In genomic region chr18:63198098-63198760, GRCh38 we compare ENCODE assay signal across 21 cellular contexts.
DNase-seq lines count a peak whose midpoint lies in the region; ATAC-seq, FAIRE-seq and TF ChIP-seq lines count a peak whose summit lies in the region.
"Had no signal": no experiment of that assay in that cellular context is flagged by ENCODE, and none has a peak within 500 bp of the region (broad histone marks: within the 10 kb centered on the region; RNA-seq: fewer than 3 reads in every experiment).

No MANE protein-coding gene starts in this region.

- H3K9ac ChIP-seq in astrocyte (ENCODE audit: low read length): peak overlapping the region; percentile 8

- POLR2A ChIA-PET in activated CD4-positive, alpha-beta memory T cell treated with anti-CD3 and anti-CD28 coated beads for 36 hours (lab: Charles Lee): interaction anchor here (1.3 to 3.6 kb wide), 6 partner anchors 11 to 120 kb away, joined by 3 to 28 read pairs (median 10); partner anchors contain the start of gene BCL2

- H3K36me3 ChIP-seq in CD4-positive, CD25-positive, alpha-beta regulatory T cell (ENCODE audit: control insufficient read depth, insufficient read depth, low read length): peaks cover 2% of the 10 kb centered on the region
- H3K36me3 ChIP-seq in astrocyte (ENCODE audit: insufficient read depth, low read length) (no peaks in the 10 kb centered on the region), small intestine (ENCODE audit: control insufficient read depth in 2 of 2, insufficient read depth in 2 of 2, low read length in 2 of 2) (no peaks in the 10 kb centered on the region)
- H3K36me3 ChIP-seq: lower lobe of right lung, SJSA1 had no signal

- no peaks in the 10 kb centered on the region for H3K27me3 ChIP-seq in CD4-positive, CD25-positive, alpha-beta regulatory T cell (ENCODE audit: control insufficient read depth, insufficient read depth, low read length)
- H3K27me3 ChIP-seq in astrocyte (ENCODE audit: insufficient read depth, low read length): no peaks in the 10 kb centered on the region
- H3K27me3 ChIP-seq in small intestine (ENCODE audit: control insufficient read depth in 2 of 2, insufficient read depth in 2 of 2, low read length in 2 of 2): no peaks in the 10 kb centered on the region
- H3K27me3 ChIP-seq: SJSA1 had no signal

- peaks cover 5% of the 10 kb centered on the region for H3K36me3 Mint-ChIP-seq in CD4-positive, CD25-positive, alpha-beta regulatory T cell
- H3K36me3 Mint-ChIP-seq in astrocyte (ENCODE audit: low read depth, unreplicated experiment) (no peaks in the 10 kb centered on the region), Calu3 (ENCODE audit: insufficient read depth, unreplicated experiment) (no peaks in the 10 kb centered on the region)
- H3K36me3 Mint-ChIP-seq in activated CD4-positive, alpha-beta memory T cell treated with anti-CD3 and anti-CD28 coated beads for 36 hours: no peaks in the 10 kb centered on the region

- H3K27ac Mint-ChIP-seq in CD4-positive, CD25-positive, alpha-beta regulatory T cell: no peak overlapping the region
- H3K27ac Mint-ChIP-seq in astrocyte (ENCODE audit: unreplicated experiment): no peak overlapping the region
- H3K27ac Mint-ChIP-seq in Calu3 (ENCODE audit: unreplicated experiment): no peak overlapping the region
- H3K27ac Mint-ChIP-seq in activated CD4-positive, alpha-beta memory T cell treated with anti-CD3 and anti-CD28 coated beads for 36 hours: no peak overlapping the region
- H3K27ac Mint-ChIP-seq: activated CD8-positive, alpha-beta T cell treated with anti-CD3 and anti-CD28 coated beads, Interleukin-2, amount 10 ng/mL, durations not matched to agents 7 days and 5 days had no signal

- intact Hi-C loops in Calu3 (cut with micrococcal nuclease; ENCODE audit: unreplicated experiment): no loop called here
- intact Hi-C loops in activated CD4-positive, alpha-beta memory T cell treated with anti-CD3 and anti-CD28 coated beads for 36 hours (cut with micrococcal nuclease): no loop called here

- H3K4me1 ChIP-seq in CD4-positive, CD25-positive, alpha-beta regulatory T cell (ENCODE audit: control insufficient read depth, insufficient read depth, low read length, poor library complexity, severe bottlenecking): peaks cover 52% of the 10 kb centered on the region
- H3K4me1 ChIP-seq in astrocyte (ENCODE audit: insufficient read depth, low read length) (no peaks in the 10 kb centered on the region), small intestine (ENCODE audit: control insufficient read depth in 2 of 2, insufficient read depth in 1 of 2, low read depth in 1 of 2, low read length in 1 of 2) (peaks cover 4% of the 10 kb centered on the region in 2 donors)

- no peak for ATAC-seq in CD4-positive, CD25-positive, alpha-beta regulatory T cell (ENCODE audit: low read depth in 2 of 2)

- H3K27me3 Mint-ChIP-seq in CD4-positive, CD25-positive, alpha-beta regulatory T cell: no peaks in the 10 kb centered on the region
- no peaks in the 10 kb centered on the region for H3K27me3 Mint-ChIP-seq in astrocyte (ENCODE audit: low read depth, unreplicated experiment)
- H3K27me3 Mint-ChIP-seq in Calu3 (ENCODE audit: unreplicated experiment): no peaks in the 10 kb centered on the region
- H3K27me3 Mint-ChIP-seq in activated CD4-positive, alpha-beta memory T cell treated with anti-CD3 and anti-CD28 coated beads for 36 hours: no peaks in the 10 kb centered on the region

- FAIRE-seq in GM19239 (lab: Jason Lieb, UNC): peak; percentile 86
- peak; percentile 23 for FAIRE-seq in astrocyte (lab: Jason Lieb, UNC)
- FAIRE-seq in small intestine (lab: Jason Lieb, UNC): no peak
- FAIRE-seq: TTC549 had no signal

- peaks cover 12 to 36% (median 20%) of the 10 kb centered on the region in 4 donors for H3K4me1 Mint-ChIP-seq in CD4-positive, CD25-positive, alpha-beta regulatory T cell
- H3K4me1 Mint-ChIP-seq in astrocyte (ENCODE audit: low read depth, unreplicated experiment) (no peaks in the 10 kb centered on the region), Calu3 (ENCODE audit: low read depth, unreplicated experiment) (no peaks in the 10 kb centered on the region)
- peaks cover 31% of the 10 kb centered on the region for H3K4me1 Mint-ChIP-seq in activated CD4-positive, alpha-beta memory T cell treated with anti-CD3 and anti-CD28 coated beads for 36 hours (ENCODE audit: low read depth)

- no peak overlapping the region for H3K4me3 Mint-ChIP-seq in CD4-positive, CD25-positive, alpha-beta regulatory T cell
- H3K4me3 Mint-ChIP-seq in astrocyte (ENCODE audit: unreplicated experiment) (no peak overlapping the region), Calu3 (ENCODE audit: low read depth, unreplicated experiment) (no peak overlapping the region)
- no peak overlapping the region for H3K4me3 Mint-ChIP-seq in activated CD4-positive, alpha-beta memory T cell treated with anti-CD3 and anti-CD28 coated beads for 36 hours
- H3K4me3 Mint-ChIP-seq: activated CD8-positive, alpha-beta T cell treated with anti-CD3 and anti-CD28 coated beads, Interleukin-2, amount 10 ng/mL, durations not matched to agents 7 days and 5 days had no signal

- TF ChIP-seq CTCF in astrocyte (IDR thresholded peaks at IDR 0.05; ENCODE audit: insufficient read depth, low read depth, low read length) (no peak), Calu3 (IDR thresholded peaks at IDR 0.05; ENCODE audit: unreplicated experiment) (no peak)

- DNase-seq in CD4-positive, CD25-positive, alpha-beta regulatory T cell: peak in 1 of 3 donors; percentile 67
- DNase-seq in GM19239 (ENCODE audit: insufficient read length, low spot score): no peak
- DNase-seq in astrocyte (ENCODE audit: low read depth): no peak
- no peak for DNase-seq in small intestine
- no peak for DNase-seq in Calu3
- DNase-seq in NCI-H2171 treated with DMSO at 0.1 percent for 48 hours (lab: John Stamatoyannopoulos, UW): no peak
- no peak for DNase-seq in DMS53 (lab: John Stamatoyannopoulos, UW)
- no peak for DNase-seq in activated CD4-positive, alpha-beta memory T cell treated with anti-CD3 and anti-CD28 coated beads for 36 hours
- DNase-seq: activated CD4-positive, alpha-beta T cell treated with anti-CD3 and anti-CD28 coated beads for 1 hour; activated gamma-delta T cell; DMS79; lower lobe of right lung; MM.1S; NCI-H1417 treated with DMSO at 0.1 percent for 48 hours; NCI-H446 treated with DMSO at 0.1 percent for 48 hours; NK-92 treated with Interleukin-12 subunit alpha and Interleukin-12 subunit beta, amount 100 ng/mL, for 24 hours; stimulated activated CD4-positive, alpha-beta T cell treated with anti-CD3 and anti-CD28 coated beads, Interleukin-2, amount 100 ng/mL, for 24 hours had no signal

- peaks cover 14% of the 10 kb centered on the region for H4K20me1 ChIP-seq in astrocyte (ENCODE audit: insufficient read depth, low read length)

- no peak overlapping the region for H2AFZ ChIP-seq in astrocyte (ENCODE audit: low read depth, low read length)

- peak overlapping the region; percentile 71 for H3K27ac ChIP-seq in CD4-positive, CD25-positive, alpha-beta regulatory T cell (ENCODE audit: insufficient read depth, low read length, poor library complexity, severe bottlenecking)
- H3K27ac ChIP-seq in astrocyte (ENCODE audit: low read depth, low read length) (no peak overlapping the region), small intestine (ENCODE audit: low read depth in 1 of 2, low read length in 1 of 2) (peak overlapping the region; percentile 6 to 21)
- H3K27ac ChIP-seq: lower lobe of right lung, SJSA1 had no signal

- no TSS peak for BruUV-seq in Calu3 (replicated peaks; lab: Mats Ljungman, UMichigan)

- no peak overlapping the region for H3K4me2 ChIP-seq in astrocyte (ENCODE audit: low read length)

- H3K4me3 ChIP-seq in CD4-positive, CD25-positive, alpha-beta regulatory T cell (ENCODE audit: low read depth, low read length): peak overlapping the region; percentile 94
- H3K4me3 ChIP-seq in astrocyte (ENCODE audit: insufficient read depth, low read depth, low read length) (no peak overlapping the region), small intestine (ENCODE audit: low read depth in 1 of 2, low read length in 2 of 2) (no peak overlapping the region)
- H3K4me3 ChIP-seq: lower lobe of right lung, SJSA1, skin epidermis had no signal

- no peaks in the 10 kb centered on the region for H3K79me2 ChIP-seq in astrocyte (ENCODE audit: insufficient read depth, low read length)

- H3K9me3 Mint-ChIP-seq in CD4-positive, CD25-positive, alpha-beta regulatory T cell: no peaks in the 10 kb centered on the region
- H3K9me3 Mint-ChIP-seq in astrocyte (ENCODE audit: unreplicated experiment) (no peaks in the 10 kb centered on the region), Calu3 (ENCODE audit: low read depth, unreplicated experiment) (no peaks in the 10 kb centered on the region)
- no peaks in the 10 kb centered on the region for H3K9me3 Mint-ChIP-seq in activated CD4-positive, alpha-beta memory T cell treated with anti-CD3 and anti-CD28 coated beads for 36 hours

- WGBS in small intestine, 3 donors: 55 to 65% (median 65%) methylated on average over 2 of the region's 2 CpGs

- CTCF ChIA-PET in Calu3 (lab: Charles Lee): no interaction called here
- CTCF ChIA-PET in activated CD4-positive, alpha-beta memory T cell treated with anti-CD3 and anti-CD28 coated beads for 36 hours (lab: Charles Lee): interaction anchor here (0.7 to 4.5 kb wide), 5 partner anchors 43 to 120 kb away, joined by 3 to 27 read pairs (median 4); partner anchors contain the start of gene BCL2

- no peaks in the 10 kb centered on the region for H3K9me3 ChIP-seq in CD4-positive, CD25-positive, alpha-beta regulatory T cell (ENCODE audit: control insufficient read depth in 2 of 2, low read length in 2 of 2)
- H3K9me3 ChIP-seq in astrocyte (ENCODE audit: insufficient read depth, low read depth, low read length) (no peaks in the 10 kb centered on the region), small intestine (ENCODE audit: control insufficient read depth, low read depth) (no peaks in the 10 kb centered on the region)
- H3K9me3 ChIP-seq: lower lobe of right lung, SJSA1 had no signal
